8 cellular contexts compared by ENCODE assay signal in genomic region chr11:103091024-103091423, GRCh38.
DNase-seq lines count a peak whose midpoint lies in the region; ATAC-seq, FAIRE-seq and TF ChIP-seq lines count a peak whose summit lies in the region.

No MANE protein-coding gene starts in this region.

- H3K4me3 Mint-ChIP-seq in T-helper 2 cell treated with Interferon-gamma antibody and Interleukin-4, amounts not matched to agents 5 μg/mL and 100 μg/mL, for 36 hours, result peak overlapping the region; percentile 92

- ATAC-seq in HG03432 (IDR thresholded peaks at IDR 0.05; ENCODE audit: unreplicated experiment), result peak; percentile 2
- ATAC-seq in GM21825 (IDR thresholded peaks at IDR 0.05; ENCODE audit: unreplicated experiment), result no peak
- no peak for ATAC-seq in GM18858 (IDR thresholded peaks at IDR 0.05; ENCODE audit: unreplicated experiment)

- TF ChIP-seq CTCF in foreskin fibroblast (IDR thresholded peaks at IDR 0.05; ENCODE audit: low read depth, low read length), result no peak

- peaks cover 19% of the 10 kb centered on the region for H3K36me3 Mint-ChIP-seq in T-helper 2 cell treated with Interferon-gamma antibody and Interleukin-4, amounts not matched to agents 5 μg/mL and 100 μg/mL, for 36 hours (ENCODE audit: low read depth)

- peak overlapping the region; percentile 66 to 97 for H3K4me3 ChIP-seq in foreskin fibroblast (ENCODE audit: low read depth in 1 of 2, low read length in 2 of 2)
- peak overlapping the region; percentile 97 for H3K4me3 ChIP-seq in skeletal muscle cell (ENCODE audit: low read depth, low read length)

- H3K27me3 Mint-ChIP-seq in T-helper 2 cell treated with Interferon-gamma antibody and Interleukin-4, amounts not matched to agents 5 μg/mL and 100 μg/mL, for 36 hours (ENCODE audit: low read depth), result peaks cover 17% of the 10 kb centered on the region

- DNase-seq in EH (ENCODE audit: low read depth) (peak; percentile 23), foreskin fibroblast (peak in 1 of 2 donors; percentile 14), skeletal muscle cell (ENCODE audit: low read depth) (no peak), RCC 7860 (ENCODE audit: low spot score) (no peak)
- peak; percentile 15 for DNase-seq in T-helper 2 cell treated with Interferon-gamma antibody and Interleukin-4, amounts not matched to agents 5 μg/mL and 100 μg/mL, for 36 hours (ENCODE audit: low spot score)

- peak overlapping the region; percentile 92 for H3K27ac Mint-ChIP-seq in T-helper 2 cell treated with Interferon-gamma antibody and Interleukin-4, amounts not matched to agents 5 μg/mL and 100 μg/mL, for 36 hours

- H3K4me1 Mint-ChIP-seq in T-helper 2 cell treated with Interferon-gamma antibody and Interleukin-4, amounts not matched to agents 5 μg/mL and 100 μg/mL, for 36 hours (ENCODE audit: low read depth), result peaks cover 32% of the 10 kb centered on the region

- peaks cover 10% of the 10 kb centered on the region for H3K9me3 Mint-ChIP-seq in T-helper 2 cell treated with Interferon-gamma antibody and Interleukin-4, amounts not matched to agents 5 μg/mL and 100 μg/mL, for 36 hours

- FAIRE-seq in RCC 7860 (lab: Jason Lieb, UNC), result no peak

Comparison
In these comparisons a context has a peak if more than half of its experiments do, and no peak if none do; other contexts are left out.
1. DNase-seq: peak in EH (single experiment) and T-helper 2 cell treated with Interferon-gamma antibody and Interleukin-4, amounts not matched to agents 5 μg/mL and 100 μg/mL, for 36 hours (single experiment); none in skeletal muscle cell (single experiment) and RCC 7860 (single experiment).